9 cellular contexts compared by ENCODE assay signal in the genomic region with DNA sequence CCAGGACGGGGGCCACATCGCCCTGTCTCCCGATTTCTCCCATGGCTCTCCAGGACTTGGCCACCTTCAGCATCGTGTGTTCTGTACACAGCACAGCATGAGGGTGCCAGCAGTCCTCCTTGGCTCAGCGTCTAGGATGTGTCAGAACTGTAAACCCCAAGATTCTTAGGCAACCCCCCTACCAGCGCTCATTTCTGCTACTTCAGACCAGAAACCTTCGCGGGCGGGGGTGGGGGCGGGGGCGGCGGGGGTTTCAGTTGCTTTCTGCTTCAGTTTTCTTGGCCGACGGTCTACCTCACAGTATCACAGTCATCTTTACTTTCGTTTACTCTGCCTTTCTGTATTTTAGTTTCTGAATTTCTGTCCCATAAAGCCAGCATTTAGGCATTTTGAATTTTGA.
A peak's percentile ranks its signal among the peaks of the same experiment; 100 is the strongest.
DNase-seq lines count a peak whose midpoint lies in the region; ATAC-seq and TF ChIP-seq lines count a peak whose summit lies in the region.
"Had no signal": no experiment of that assay in that cellular context is flagged by ENCODE, and none has a peak within 500 bp of the region (broad histone marks: within the 10 kb centered on the region; RNA-seq: fewer than 3 reads in every experiment).

No MANE protein-coding gene starts in this region.

- POLR2A ChIA-PET in WTC11 (lab: Charles Lee): no interaction called here
- POLR2A ChIA-PET in naive thymus-derived CD8-positive, alpha-beta T cell (lab: Charles Lee): no interaction called here

- no peaks in the 10 kb centered on the region for H3K36me3 Mint-ChIP-seq in WTC11
- no peaks in the 10 kb centered on the region for H3K36me3 Mint-ChIP-seq in naive thymus-derived CD8-positive, alpha-beta T cell

- ATAC-seq in GM21576 (IDR thresholded peaks at IDR 0.05; ENCODE audit: unreplicated experiment): peak; percentile 53
- ATAC-seq in WTC11: no peak
- peak in 1 of 2 donors; percentile 12 for ATAC-seq in naive thymus-derived CD8-positive, alpha-beta T cell

- no peaks in the 10 kb centered on the region for H3K9me3 Mint-ChIP-seq in WTC11
- no peaks in the 10 kb centered on the region for H3K9me3 Mint-ChIP-seq in naive thymus-derived CD8-positive, alpha-beta T cell

- H3K27me3 Mint-ChIP-seq in WTC11 (ENCODE audit: low read depth): no peaks in the 10 kb centered on the region
- H3K27me3 Mint-ChIP-seq in naive thymus-derived CD8-positive, alpha-beta T cell: peaks cover 0 to 2% (median 0%) of the 10 kb centered on the region in 5 donors

- peaks cover 63% of the 10 kb centered on the region for H3K4me1 Mint-ChIP-seq in WTC11
- peaks cover 7 to 17% (median 9%) of the 10 kb centered on the region in 4 donors for H3K4me1 Mint-ChIP-seq in naive thymus-derived CD8-positive, alpha-beta T cell

- TF ChIP-seq CTCF in GM10266 (IDR thresholded peaks at IDR 0.05; ENCODE audit: control insufficient read depth, insufficient read depth, low read depth, missing control alignments): no peak
- no peak for TF ChIP-seq CTCF in WTC11 (IDR thresholded peaks at IDR 0.05)

- CTCF ChIA-PET in WTC11 (lab: Charles Lee): no interaction called here

- no peak overlapping the region for H3K4me3 Mint-ChIP-seq in WTC11
- peak overlapping the region in 8 of 10 donors; percentile 23 to 81 (median 56) for H3K4me3 Mint-ChIP-seq in naive thymus-derived CD8-positive, alpha-beta T cell

- DNase-seq in GM10266 (ENCODE audit: extremely low spot score): peak; percentile 66
- no peak for DNase-seq in WTC11 (ENCODE audit: low spot score)
- no peak for DNase-seq in naive thymus-derived CD8-positive, alpha-beta T cell
- DNase-seq in KG1 (lab: John Stamatoyannopoulos, UW): no peak
- no peak for DNase-seq in germinal center (ENCODE audit: low spot score)
- no peak for DNase-seq in GM03348 (ENCODE audit: low spot score)
- no peak for DNase-seq in COLO668 (lab: John Stamatoyannopoulos, UW; ENCODE audit: unreplicated experiment)
- DNase-seq: posterior cingulate gyrus had no signal

- H3K27ac Mint-ChIP-seq in WTC11: 0 out of 2 replicates have a peak overlapping the region, but pooled peaks have one; percentile 43
- H3K27ac Mint-ChIP-seq in naive thymus-derived CD8-positive, alpha-beta T cell: peak overlapping the region in 5 of 10 donors; percentile 36 to 82 (median 60)

TF ChIP-seq in WTC11, 78 proteins besides CTCF, POLR2A, EP300 and RAD21:
- no peak for TF ChIP-seq JUN (CRISPR knock-in tag; IDR thresholded peaks at IDR 0.05)
- TF ChIP-seq ZNF263 (CRISPR knock-in tag; IDR thresholded peaks at IDR 0.05; ENCODE audit: low read depth): no peak
- TF ChIP-seq GRHL2 (CRISPR knock-in tag; IDR thresholded peaks at IDR 0.05; ENCODE audit: insufficient replicate concordance, severe bottlenecking): no peak
- TF ChIP-seq RELA (CRISPR knock-in tag; IDR thresholded peaks at IDR 0.05; ENCODE audit: borderline replicate concordance): no peak
- TF ChIP-seq, protein P1, sequence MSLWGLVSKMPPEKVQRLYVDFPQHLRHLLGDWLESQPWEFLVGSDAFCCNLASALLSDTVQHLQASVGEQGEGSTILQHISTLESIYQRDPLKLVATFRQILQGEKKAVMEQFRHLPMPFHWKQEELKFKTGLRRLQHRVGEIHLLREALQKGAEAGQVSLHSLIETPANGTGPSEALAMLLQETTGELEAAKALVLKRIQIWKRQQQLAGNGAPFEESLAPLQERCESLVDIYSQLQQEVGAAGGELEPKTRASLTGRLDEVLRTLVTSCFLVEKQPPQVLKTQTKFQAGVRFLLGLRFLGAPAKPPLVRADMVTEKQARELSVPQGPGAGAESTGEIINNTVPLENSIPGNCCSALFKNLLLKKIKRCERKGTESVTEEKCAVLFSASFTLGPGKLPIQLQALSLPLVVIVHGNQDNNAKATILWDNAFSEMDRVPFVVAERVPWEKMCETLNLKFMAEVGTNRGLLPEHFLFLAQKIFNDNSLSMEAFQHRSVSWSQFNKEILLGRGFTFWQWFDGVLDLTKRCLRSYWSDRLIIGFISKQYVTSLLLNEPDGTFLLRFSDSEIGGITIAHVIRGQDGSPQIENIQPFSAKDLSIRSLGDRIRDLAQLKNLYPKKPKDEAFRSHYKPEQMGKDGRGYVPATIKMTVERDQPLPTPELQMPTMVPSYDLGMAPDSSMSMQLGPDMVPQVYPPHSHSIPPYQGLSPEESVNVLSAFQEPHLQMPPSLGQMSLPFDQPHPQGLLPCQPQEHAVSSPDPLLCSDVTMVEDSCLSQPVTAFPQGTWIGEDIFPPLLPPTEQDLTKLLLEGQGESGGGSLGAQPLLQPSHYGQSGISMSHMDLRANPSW (CRISPR knock-in tag; conservative IDR thresholded peaks at IDR 0.05; ENCODE audit: low read depth): no peak
- TF ChIP-seq, protein P2, sequence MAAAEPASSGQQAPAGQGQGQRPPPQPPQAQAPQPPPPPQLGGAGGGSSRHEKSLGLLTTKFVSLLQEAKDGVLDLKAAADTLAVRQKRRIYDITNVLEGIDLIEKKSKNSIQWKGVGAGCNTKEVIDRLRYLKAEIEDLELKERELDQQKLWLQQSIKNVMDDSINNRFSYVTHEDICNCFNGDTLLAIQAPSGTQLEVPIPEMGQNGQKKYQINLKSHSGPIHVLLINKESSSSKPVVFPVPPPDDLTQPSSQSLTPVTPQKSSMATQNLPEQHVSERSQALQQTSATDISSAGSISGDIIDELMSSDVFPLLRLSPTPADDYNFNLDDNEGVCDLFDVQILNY (CRISPR knock-in tag; IDR thresholded peaks at IDR 0.05): no peak
- TF ChIP-seq, protein P3, sequence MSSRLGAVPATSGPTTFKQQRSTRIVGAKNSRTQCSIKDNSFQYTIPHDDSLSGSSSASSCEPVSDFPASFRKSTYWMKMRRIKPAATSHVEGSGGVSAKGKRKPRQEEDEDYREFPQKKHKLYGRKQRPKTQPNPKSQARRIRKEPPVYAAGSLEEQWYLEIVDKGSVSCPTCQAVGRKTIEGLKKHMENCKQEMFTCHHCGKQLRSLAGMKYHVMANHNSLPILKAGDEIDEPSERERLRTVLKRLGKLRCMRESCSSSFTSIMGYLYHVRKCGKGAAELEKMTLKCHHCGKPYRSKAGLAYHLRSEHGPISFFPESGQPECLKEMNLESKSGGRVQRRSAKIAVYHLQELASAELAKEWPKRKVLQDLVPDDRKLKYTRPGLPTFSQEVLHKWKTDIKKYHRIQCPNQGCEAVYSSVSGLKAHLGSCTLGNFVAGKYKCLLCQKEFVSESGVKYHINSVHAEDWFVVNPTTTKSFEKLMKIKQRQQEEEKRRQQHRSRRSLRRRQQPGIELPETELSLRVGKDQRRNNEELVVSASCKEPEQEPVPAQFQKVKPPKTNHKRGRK (CRISPR knock-in tag; IDR thresholded peaks at IDR 0.05; ENCODE audit: borderline replicate concordance): no peak
- no peak for TF ChIP-seq GABPB1 (CRISPR knock-in tag; IDR thresholded peaks at IDR 0.05)
- TF ChIP-seq, protein P4, sequence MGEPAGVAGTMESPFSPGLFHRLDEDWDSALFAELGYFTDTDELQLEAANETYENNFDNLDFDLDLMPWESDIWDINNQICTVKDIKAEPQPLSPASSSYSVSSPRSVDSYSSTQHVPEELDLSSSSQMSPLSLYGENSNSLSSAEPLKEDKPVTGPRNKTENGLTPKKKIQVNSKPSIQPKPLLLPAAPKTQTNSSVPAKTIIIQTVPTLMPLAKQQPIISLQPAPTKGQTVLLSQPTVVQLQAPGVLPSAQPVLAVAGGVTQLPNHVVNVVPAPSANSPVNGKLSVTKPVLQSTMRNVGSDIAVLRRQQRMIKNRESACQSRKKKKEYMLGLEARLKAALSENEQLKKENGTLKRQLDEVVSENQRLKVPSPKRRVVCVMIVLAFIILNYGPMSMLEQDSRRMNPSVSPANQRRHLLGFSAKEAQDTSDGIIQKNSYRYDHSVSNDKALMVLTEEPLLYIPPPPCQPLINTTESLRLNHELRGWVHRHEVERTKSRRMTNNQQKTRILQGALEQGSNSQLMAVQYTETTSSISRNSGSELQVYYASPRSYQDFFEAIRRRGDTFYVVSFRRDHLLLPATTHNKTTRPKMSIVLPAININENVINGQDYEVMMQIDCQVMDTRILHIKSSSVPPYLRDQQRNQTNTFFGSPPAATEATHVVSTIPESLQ (CRISPR knock-in tag; IDR thresholded peaks at IDR 0.05): no peak
- TF ChIP-seq NR1H2 (CRISPR knock-in tag; IDR thresholded peaks at IDR 0.05): no peak
